In the genomic region with DNA sequence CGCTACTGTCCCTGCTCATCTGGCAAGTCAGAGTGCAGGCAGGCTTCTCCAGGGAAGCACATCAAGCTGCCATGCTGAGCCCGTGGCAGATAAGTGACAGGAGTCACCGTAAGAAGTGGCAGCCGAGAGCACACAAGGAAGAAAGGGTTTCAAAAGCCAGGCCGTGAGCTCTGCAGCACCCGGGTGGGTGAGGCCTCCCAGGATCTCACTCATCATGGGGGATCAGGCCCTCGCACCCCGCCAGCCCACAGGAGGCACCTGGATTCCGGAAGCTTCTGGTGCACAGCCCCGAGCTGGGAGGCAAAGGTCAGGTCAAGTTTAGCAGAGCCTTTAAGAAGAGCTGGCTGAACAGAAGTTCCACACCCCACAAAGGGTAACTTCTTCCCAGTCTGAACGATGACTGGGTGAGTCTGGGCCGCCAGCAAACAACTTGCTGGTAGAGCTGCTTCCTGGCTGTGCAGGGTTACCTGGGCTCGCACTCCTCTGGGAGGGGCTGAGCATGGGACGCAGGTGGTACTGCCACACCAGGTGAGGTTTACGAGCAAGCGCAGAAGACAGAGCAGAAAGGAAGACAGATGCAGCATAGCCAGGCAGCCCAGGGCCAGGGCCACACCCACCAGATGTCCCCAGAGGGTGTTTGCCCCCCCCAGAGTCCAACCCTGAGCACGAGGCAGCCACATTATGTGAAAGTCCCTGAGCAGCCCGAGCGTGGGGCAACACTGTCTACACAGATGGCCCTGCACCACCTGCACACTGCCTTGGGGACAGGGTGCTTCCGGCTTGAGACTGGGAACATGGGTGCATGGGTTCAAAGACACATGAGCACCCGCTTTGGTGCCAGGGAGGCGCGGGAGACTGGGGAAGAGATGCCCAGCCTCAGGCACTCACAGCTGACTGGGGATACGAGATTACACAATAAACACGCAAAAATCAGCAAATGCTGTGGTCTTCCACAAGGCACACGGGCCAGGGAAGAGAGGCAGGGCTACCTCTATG, we compare ENCODE assay signal across 30 cellular contexts. TPM values are rescaled to one million over a fixed set of nuclear protein-coding genes. Genes with fewer than 3 reads are reported as not detected.
DNase-seq lines count a peak whose midpoint lies in the region; ATAC-seq lines count a peak whose summit lies in the region.
"Had no signal": no experiment of that assay in that cellular context is flagged by ENCODE, and none has a peak within 500 bp of the region (broad histone marks: within the 10 kb centered on the region; RNA-seq: fewer than 3 reads in every experiment).

No MANE protein-coding gene starts in this region.

- peaks cover 5 to 6% of the 10 kb centered on the region in 2 donors for H3K4me1 ChIP-seq in mucosa of rectum (ENCODE audit: control insufficient read depth in 2 of 2, insufficient read depth in 2 of 2, low read length in 2 of 2)
- H3K4me1 ChIP-seq: thyroid gland had no signal

- H3K27me3 ChIP-seq in mucosa of rectum (ENCODE audit: control insufficient read depth in 2 of 2, insufficient read depth in 2 of 2, low read length in 2 of 2) = peaks cover 0 to 3% of the 10 kb centered on the region in 2 donors
- H3K27me3 ChIP-seq: thyroid gland had no signal

- no peak overlapping the region for H3K4me3 ChIP-seq in mucosa of rectum (ENCODE audit: low read length in 2 of 2)
- H3K4me3 ChIP-seq: SK-N-MC, smooth muscle cell, thyroid gland had no signal

- peak; percentile 71 for DNase-seq in COLO668 (lab: John Stamatoyannopoulos, UW; ENCODE audit: unreplicated experiment)
- peak; percentile 39 for DNase-seq in NCI-H1694 treated with DMSO at 0.1 percent for 48 hours (lab: John Stamatoyannopoulos, UW)
- no peak for DNase-seq in ureter (ENCODE audit: low spot score)
- DNase-seq in effector CD8-positive, alpha-beta T cell (lab: John Stamatoyannopoulos, UW) = no peak
- no peak for DNase-seq in foreskin melanocyte
- DNase-seq: activated CD4-positive, alpha-beta T cell treated with anti-CD3 and anti-CD28 coated beads, Interleukin-2, amount 10 ng/mL, durations not matched to agents 7 days and 5 days; activated naive CD4-positive, alpha-beta T cell treated with anti-CD3 and anti-CD28 coated beads for 36 hours; activated T-cell treated with anti-CD3 and anti-CD28 coated beads, Interleukin-2, amount 50 U/mL, for 72 hours; amygdala; Calu3; HCEC 1CT; islet precursor cell; NCI-H1092; NCI-H2081 treated with DMSO at 0.1 percent for 48 hours; NCI-H446 treated with DMSO at 0.1 percent for 48 hours; occipital lobe; stimulated activated CD4-positive, alpha-beta T cell treated with anti-CD3 and anti-CD28 coated beads, Interleukin-2, amount 100 ng/mL, for 48 hours; thyroid gland had no signal

- H3K36me3 ChIP-seq in mucosa of rectum (ENCODE audit: control insufficient read depth in 2 of 2, insufficient read depth in 2 of 2, low read length in 2 of 2) = peaks cover 2 to 25% of the 10 kb centered on the region in 2 donors

- no peaks in the 10 kb centered on the region for H3K9me3 ChIP-seq in mucosa of rectum (ENCODE audit: control insufficient read depth in 2 of 2, low read length in 2 of 2)
- H3K9me3 ChIP-seq: thyroid gland had no signal

- no peak overlapping the region for H3K9ac ChIP-seq in mucosa of rectum (ENCODE audit: low read depth in 1 of 2, low read length in 2 of 2)

- ATAC-seq in HG03095 (IDR thresholded peaks at IDR 0.05; ENCODE audit: unreplicated experiment) = no peak
- ATAC-seq: activated T-cell treated with anti-CD3 and anti-CD28 coated beads, Interleukin-2, amount 50 U/mL, for 72 hours had no signal

- H3K27ac ChIP-seq in angular gyrus (ENCODE audit: low read depth, low read length) = peak overlapping the region; percentile 1
- H3K27ac ChIP-seq in mucosa of rectum (ENCODE audit: low read depth in 2 of 2, low read length in 2 of 2) = peak overlapping the region; percentile 31 to 38
- H3K27ac ChIP-seq: C4-2B, HL-60, SK-N-MC, thyroid gland, VCaP had no signal

RNA-seq across cellular contexts. Expression of a gene that starts 7.7 kb away (rescaled TPM):
- total RNA-seq in ureter = 15.0 TPM

RNA-seq across cellular contexts. Expression of a gene that starts 55.7 kb away (rescaled TPM):
- total RNA-seq in ureter = 2.7 TPM
- total RNA-seq: activated CD4-positive, alpha-beta T cell treated with anti-CD3 and anti-CD28 coated beads, Interleukin-2, amount 10 ng/mL, durations not matched to agents 7 days and 5 days; activated T-cell treated with anti-CD3 and anti-CD28 coated beads, Interleukin-2, amount 50 U/mL, for 72 hours; fibroblast of lung; LHCN-M2; myocyte; T-helper 2 cell treated with Interferon-gamma antibody and Interleukin-4, amounts not matched to agents 100 ng/mL and 5 ng/mL, for 36 hours; thyroid gland had no signal

Comparison
In these comparisons a context has a peak if more than half of its experiments do, and no peak if none do; other contexts are left out.
1. DNase-seq: peak in COLO668 (single experiment) and NCI-H1694 treated with DMSO at 0.1 percent for 48 hours (single experiment); none in ureter (single experiment), effector CD8-positive, alpha-beta T cell (single experiment) and foreskin melanocyte (single experiment).